8 cellular contexts compared by ENCODE assay signal in genomic region chr1:155325596-155325893, GRCh38. TPM values are rescaled to one million over a fixed set of nuclear protein-coding genes. Genes with fewer than 3 reads are reported as not detected.
DNase-seq lines count a peak whose midpoint lies in the region; ATAC-seq and TF ChIP-seq lines count a peak whose summit lies in the region.

No MANE protein-coding gene starts in this region.

- H3K9me3 ChIP-seq in left ventricle myocardium inferior (replicated peaks) (no peaks in the 10 kb centered on the region), upper lobe of right lung (no peaks in the 10 kb centered on the region)

- H3K4me3 ChIP-seq in left ventricle myocardium inferior (peak overlapping the region; percentile 85), brain microvascular endothelial cell (ENCODE audit: low read depth, low read length) (peak overlapping the region; percentile 82), upper lobe of right lung (peak overlapping the region; percentile 76)

- ATAC-seq in left cardiac atrium (no peak), upper lobe of right lung (no peak)

- in situ Hi-C loops in brain microvascular endothelial cell (cut with HindIII; ENCODE audit: low pct_ligation_motif_present, low sequenced_read_pairs): loop anchor here (25.0 kb wide), 1 partner anchor 187 kb away; no protein-coding TSS in a partner anchor
- in situ Hi-C loops in KBM-7 (cut with MboI; ENCODE audit: low pct_unique_long_range_greater_than_20kb, low sequenced_read_pairs): no loop called here

- intact Hi-C loops in left ventricle myocardium inferior (cut with micrococcal nuclease): no loop called here
- intact Hi-C loops in left cardiac atrium (cut with DNase I): no loop called here
- intact Hi-C loops in upper lobe of right lung (cut with DNase I): loop anchor here (10.0 kb wide), 1 partner anchor 71 kb away; the partner anchor contains the start of gene ENTREP3

- H3K27ac Mint-ChIP-seq in mesothelial cell of epicardium: peak overlapping the region; percentile 75

- H3K4me1 ChIP-seq in left ventricle myocardium inferior (peaks cover 46% of the 10 kb centered on the region), upper lobe of right lung (peaks cover 29% of the 10 kb centered on the region)

- H3K36me3 Mint-ChIP-seq in mesothelial cell of epicardium: peaks cover 11% of the 10 kb centered on the region

- H3K27ac ChIP-seq in left ventricle myocardium inferior (replicated peaks): peak overlapping the region; percentile 99
- H3K27ac ChIP-seq in brain microvascular endothelial cell: no peak overlapping the region
- H3K27ac ChIP-seq in upper lobe of right lung: peak overlapping the region; percentile 11

- H3K4me3 Mint-ChIP-seq in mesothelial cell of epicardium: peak overlapping the region; percentile 89

- peaks cover 31% of the 10 kb centered on the region for H3K4me1 Mint-ChIP-seq in mesothelial cell of epicardium

- H3K27me3 ChIP-seq in left ventricle myocardium inferior (ENCODE audit: low read depth) (no peaks in the 10 kb centered on the region), brain microvascular endothelial cell (replicated peaks) (no peaks in the 10 kb centered on the region), upper lobe of right lung (no peaks in the 10 kb centered on the region)

- no peak for DNase-seq in left ventricle myocardium inferior
- DNase-seq in left cardiac atrium: no peak
- DNase-seq in brain microvascular endothelial cell: no peak
- no peak for DNase-seq in mesothelial cell of epicardium (ENCODE audit: low spot score in 2 of 2, unreplicated experiment in 2 of 2)
- DNase-seq in upper lobe of right lung: no peak
- DNase-seq in NCI-H69 (lab: John Stamatoyannopoulos, UW): no peak
- DNase-seq in KBM-7: no peak
- no peak for DNase-seq in NCI-H226

- H3K36me3 ChIP-seq in left ventricle myocardium inferior (peaks cover 40% of the 10 kb centered on the region), brain microvascular endothelial cell (replicated peaks) (peaks cover 25% of the 10 kb centered on the region), upper lobe of right lung (peaks cover 35% of the 10 kb centered on the region)

- TF ChIP-seq CTCF in left ventricle myocardium inferior (IDR thresholded peaks at IDR 0.05; ENCODE audit: borderline replicate concordance) (no peak), brain microvascular endothelial cell (IDR thresholded peaks at IDR 0.05; ENCODE audit: low read depth, low read length, missing control alignments) (no peak), mesothelial cell of epicardium (IDR thresholded peaks at IDR 0.05; ENCODE audit: unreplicated experiment) (no peak), upper lobe of right lung (IDR thresholded peaks at IDR 0.05) (no peak)

- no peaks in the 10 kb centered on the region for H3K9me3 Mint-ChIP-seq in mesothelial cell of epicardium

- H3K27me3 Mint-ChIP-seq in mesothelial cell of epicardium (ENCODE audit: low read depth): no peaks in the 10 kb centered on the region

RNA-seq across cellular contexts. Expression of gene RUSC1, which starts 4.9 kb away (rescaled TPM):
- total RNA-seq in left ventricle myocardium inferior (18.0 TPM), left cardiac atrium (10 to 100 TPM; 18.7 to 25.3 TPM), mesothelial cell of epicardium (55.0 to 57.0 TPM (median 55.5 TPM) in 3 replicates), upper lobe of right lung (27.0 TPM)

RNA-seq across cellular contexts. Expression of gene FDPS, which starts 16.9 kb away (rescaled TPM):
- total RNA-seq in left ventricle myocardium inferior (75.0 TPM), left cardiac atrium (100 to 1,000 TPM in 1 of 2 donors, 10 to 100 TPM in 1; 92.9 to 128 TPM), mesothelial cell of epicardium (153 to 166 TPM (median 162 TPM) in 3 replicates), upper lobe of right lung (225 TPM)

RNA-seq across cellular contexts. Expression of gene PKLR, which starts 24.3 kb away (rescaled TPM):
- not detected for total RNA-seq in left ventricle myocardium inferior
- not detected for total RNA-seq in left cardiac atrium
- 0.11 TPM in 1 of 3 replicates, not detected in the others for total RNA-seq in mesothelial cell of epicardium
- not detected for total RNA-seq in upper lobe of right lung

RNA-seq across cellular contexts. Expression of gene HCN3, which starts 48.3 kb away (rescaled TPM):
- total RNA-seq in left ventricle myocardium inferior (1.2 TPM), left cardiac atrium (1 to 10 TPM in 1 of 2 donors, under 1 TPM in 1; 0.76 to 1.6 TPM), mesothelial cell of epicardium (12.9 to 13.6 TPM (median 13.1 TPM) in 3 replicates), upper lobe of right lung (2.6 TPM)

RNA-seq across cellular contexts. Expression of gene CLK2, which starts 52.2 kb away (rescaled TPM):
- total RNA-seq in left ventricle myocardium inferior (18.1 TPM), left cardiac atrium (10 to 100 TPM; 19.7 to 23.8 TPM), mesothelial cell of epicardium (104 to 108 TPM (median 105 TPM) in 3 replicates), upper lobe of right lung (51.2 TPM)
